ENCODE assay signal across 9 cellular contexts in genomic region chr7:144836545-144836842, GRCh38. TPM values are rescaled to one million over a fixed set of nuclear protein-coding genes. Genes with fewer than 3 reads are reported as not detected.
A peak's percentile ranks its signal among the peaks of the same experiment; 100 is the strongest.
DNase-seq lines count a peak whose midpoint lies in the region; ATAC-seq, FAIRE-seq and TF ChIP-seq lines count a peak whose summit lies in the region.
"Had no signal": no experiment of that assay in that cellular context is flagged by ENCODE, and none has a peak within 500 bp of the region (broad histone marks: within the 10 kb centered on the region; RNA-seq: fewer than 3 reads in every experiment).

No MANE protein-coding gene starts in this region.

- H3K27me3 ChIP-seq in right lobe of liver (no peaks in the 10 kb centered on the region), HepG2 (ENCODE audit: control insufficient read depth in 1 of 2, insufficient read depth in 2 of 2, low read length in 2 of 2) (no peaks in the 10 kb centered on the region; a peak in 1 of 5 replicates), bronchial epithelial cell (ENCODE audit: control insufficient read depth, insufficient read depth, low read length) (no peaks in the 10 kb centered on the region)

- H3K27me3 Mint-ChIP-seq in nephron (ENCODE audit: low read depth): no peaks in the 10 kb centered on the region

- no peak for TF ChIP-seq CTCF in right lobe of liver (IDR thresholded peaks at IDR 0.05)
- no peak for TF ChIP-seq CTCF in HepG2 (CRISPR knock-in tag; IDR thresholded peaks at IDR 0.05)
- TF ChIP-seq CTCF in bronchial epithelial cell (IDR thresholded peaks at IDR 0.05; ENCODE audit: insufficient read depth, low read length, severe bottlenecking): no peak
- no peak for TF ChIP-seq CTCF in nephron (IDR thresholded peaks at IDR 0.05; ENCODE audit: unreplicated experiment in 3 of 3)

- TF ChIP-seq EP300 in HepG2 (IDR thresholded peaks at IDR 0.05; ENCODE audit: low read depth in 2 of 2, low read length in 2 of 2) (no peak), HepG2 (CRISPR knock-in tag; IDR thresholded peaks at IDR 0.05; ENCODE audit: borderline replicate concordance) (no peak)

- POLR2A ChIA-PET in HepG2 (lab: Yijun Ruan, JAX): no interaction called here

- peaks cover 10% of the 10 kb centered on the region for H3K4me1 Mint-ChIP-seq in nephron

- no peak overlapping the region for H2AFZ ChIP-seq in HepG2 (ENCODE audit: low read length)

- H3K79me2 ChIP-seq in HepG2 (ENCODE audit: insufficient read depth, low read length): no peaks in the 10 kb centered on the region

- FAIRE-seq in HepG2 (lab: Jason Lieb, UNC): no peak
- FAIRE-seq in bronchial epithelial cell (lab: Jason Lieb, UNC): no peak
- no peak for FAIRE-seq in GM12892 (lab: Jason Lieb, UNC)
- FAIRE-seq: D721Med had no signal

- in situ Hi-C loops in HepG2 (cut with HindIII; ENCODE audit: extremely low pct_ligation_motif_present, low pct_unique_long_range_greater_than_20kb): no loop called here

- H3K27ac ChIP-seq in right lobe of liver (peak overlapping the region in 2 of 3 donors; percentile 81 to 91), HepG2 (ENCODE audit: extremely low read length, insufficient read depth, low read length) (no peak overlapping the region)

- 88% methylated on average over 10 of the region's 12 CpGs for WGBS in right lobe of liver (ENCODE audit: insufficient coverage, low coverage, low lambda C conversion rate, missing lambda C conversion rate)
- WGBS in HepG2 (ENCODE audit: low lambda C conversion rate): 99% methylated on average over 12 of the region's 12 CpGs

- BruUV-seq in HepG2 (replicated peaks; lab: Mats Ljungman, UMichigan): no TSS peak

- H3K36me3 ChIP-seq in right lobe of liver (no peaks in the 10 kb centered on the region), HepG2 (replicated peaks in 1 of 2; ENCODE audit: control insufficient read depth in 1 of 2, insufficient read depth in 2 of 2, low read length in 2 of 2) (no peaks in the 10 kb centered on the region), bronchial epithelial cell (ENCODE audit: control insufficient read depth, insufficient read depth, low read length) (no peaks in the 10 kb centered on the region)

- ATAC-seq in right lobe of liver (no peak), HepG2 (no peak), HG02759 (IDR thresholded peaks at IDR 0.05; ENCODE audit: unreplicated experiment) (no peak)

- no peak overlapping the region for H3K9ac ChIP-seq in HepG2 (ENCODE audit: insufficient read depth, low read depth, low read length)

- H3K4me2 ChIP-seq in HepG2 (ENCODE audit: low read depth, low read length): no peak overlapping the region

- peaks cover 0 to 3% (median 0%) of the 10 kb centered on the region in 4 donors for H3K9me3 ChIP-seq in right lobe of liver
- H3K9me3 ChIP-seq in HepG2 (ENCODE audit: low read length): no peaks in the 10 kb centered on the region

- H3K36me3 Mint-ChIP-seq in nephron (ENCODE audit: low read depth): no peaks in the 10 kb centered on the region

- intact Hi-C loops in right lobe of liver (cut with DNase I) (no loop called here), HepG2 (cut with micrococcal nuclease; ENCODE audit: unreplicated experiment) (no loop called here)

- H3K4me3 Mint-ChIP-seq in nephron: peak overlapping the region; percentile 90 to 95 (median 90)

- no peak for TF ChIP-seq RAD21 in HepG2 (CRISPR knock-in tag; IDR thresholded peaks at IDR 0.05)

- peaks cover 0 to 17% (median 0%) of the 10 kb centered on the region in 4 donors for H3K4me1 ChIP-seq in right lobe of liver
- peaks cover 10% of the 10 kb centered on the region; the same call in 1 of the 2 replicates for H3K4me1 ChIP-seq in HepG2 (ENCODE audit: insufficient read depth, low read length)

- H3K27ac Mint-ChIP-seq in nephron: peak overlapping the region; percentile 29 to 91 (median 77)

- peak overlapping the region; percentile 68 to 74 (median 69) for H3K4me3 ChIP-seq in right lobe of liver
- no peak overlapping the region for H3K4me3 ChIP-seq in HepG2 (replicated peaks in 1 of 3; ENCODE audit: insufficient read depth in 1 of 3, low read depth in 2 of 3, low read length in 3 of 3)
- H3K4me3 ChIP-seq in bronchial epithelial cell (ENCODE audit: low read depth, low read length): peak overlapping the region; percentile 49

- H4K20me1 ChIP-seq in HepG2 (ENCODE audit: insufficient read depth, low read length): no peaks in the 10 kb centered on the region

- H3K9me3 Mint-ChIP-seq in nephron: peaks cover 10% of the 10 kb centered on the region

- no peak for TF ChIP-seq POLR2A in right lobe of liver (IDR thresholded peaks at IDR 0.05)
- TF ChIP-seq POLR2A in HepG2 (IDR thresholded peaks at IDR 0.05; ENCODE audit: insufficient read depth in 1 of 2, low read depth in 2 of 2, low read length in 2 of 2): no peak
- no peak for TF ChIP-seq POLR2A in GM12892 (IDR thresholded peaks at IDR 0.05; ENCODE audit: low read depth, low read length)

- CTCF ChIA-PET in HepG2 (lab: Yijun Ruan, JAX; ENCODE audit: low intra/inter-chr PET ratio, low total read pairs): no interaction called here

- DNase-seq in right lobe of liver (no peak), HepG2 (ENCODE audit: low spot score) (no peak), bronchial epithelial cell (ENCODE audit: low read depth) (no peak), GM12892 (ENCODE audit: insufficient read length) (no peak), HT-29 (ENCODE audit: low spot score) (no peak), SW480 (ENCODE audit: low spot score) (no peak)

TF ChIP-seq in HepG2, 621 proteins besides CTCF, POLR2A, EP300 and RAD21 (continues in another document):
- no peak for TF ChIP-seq SALL2 (CRISPR knock-in tag; IDR thresholded peaks at IDR 0.05)
- TF ChIP-seq ZFP36L1 (CRISPR knock-in tag; IDR thresholded peaks at IDR 0.05): no peak
- TF ChIP-seq ZNF34 (CRISPR knock-in tag; IDR thresholded peaks at IDR 0.05; ENCODE audit: borderline replicate concordance): no peak
- TF ChIP-seq ZNF788 (CRISPR knock-in tag; IDR thresholded peaks at IDR 0.05; ENCODE audit: borderline replicate concordance): no peak
- no peak for TF ChIP-seq AFF4 (CRISPR knock-in tag; IDR thresholded peaks at IDR 0.05)
- no peak for TF ChIP-seq CAMTA2 (CRISPR knock-in tag; IDR thresholded peaks at IDR 0.05; ENCODE audit: borderline replicate concordance)
- TF ChIP-seq KDM5B (CRISPR knock-in tag; IDR thresholded peaks at IDR 0.05; ENCODE audit: borderline replicate concordance): no peak
- TF ChIP-seq KAT7 (CRISPR knock-in tag; IDR thresholded peaks at IDR 0.05; ENCODE audit: borderline replicate concordance): no peak
- no peak for TF ChIP-seq ZBTB42 (CRISPR knock-in tag; IDR thresholded peaks at IDR 0.05)
- TF ChIP-seq WIZ (CRISPR knock-in tag; IDR thresholded peaks at IDR 0.05): no peak
- TF ChIP-seq ZSCAN30 (CRISPR knock-in tag; IDR thresholded peaks at IDR 0.05): no peak

RNA-seq across cellular contexts. Expression of gene TPK1, which starts 0.6 kb away (rescaled TPM):
- total RNA-seq in right lobe of liver (1 to 10 TPM; 3.1 to 6.7 (median 4.3) TPM), HepG2 (2016; rRNA removed; fragmentation: Illumina TruSeq; extraction: Trizol) (1.0 and 1.4 TPM in 2 replicates), bronchial epithelial cell (2.4 and 3.1 TPM in 2 replicates)
- total RNA-seq in HepG2 (2016; cell fraction: cytosol; rRNA removed; fragmentation: Illumina TruSeq; extraction: Trizol; ENCODE audit: low read depth): 1.3 and 1.7 TPM in 2 replicates
- 0.45 and 1.3 TPM in 2 replicates for total RNA-seq in HepG2 (2016; cell fraction: insoluble cytoplasmic fraction; rRNA removed; fragmentation: Illumina TruSeq; extraction: Trizol)
- 1.1 TPM in 2 replicates for total RNA-seq in HepG2 (2016; cell fraction: membrane; rRNA removed; fragmentation: Illumina TruSeq; extraction: Trizol)
- total RNA-seq in HepG2 (2016; cell fraction: nucleus; rRNA removed; fragmentation: Illumina TruSeq; extraction: Trizol): 0.75 and 1.7 TPM in 2 replicates
- 0.74 and 1.2 TPM in 2 replicates for polyA plus RNA-seq in HepG2 (2011; rRNA removed)
- 0.42 and 0.62 TPM in 2 replicates for polyA plus RNA-seq in HepG2 (2011; cell fraction: cytosol; rRNA removed)
- 0.43 and 0.62 TPM in 2 replicates for polyA plus RNA-seq in HepG2 (2011; cell fraction: nucleus; rRNA removed)
- 0.25 and 0.61 TPM in 2 replicates for polyA plus RNA-seq in HepG2 (2012)
- 0.74 and 1.2 TPM in 2 replicates for polyA plus RNA-seq in HepG2 (2016; cell fraction: cytosol; fragmentation: Illumina TruSeq; extraction: Trizol; ENCODE audit: low read depth)
- polyA plus RNA-seq in HepG2 (2016; cell fraction: insoluble cytoplasmic fraction; fragmentation: Illumina TruSeq; extraction: Trizol; ENCODE audit: low read depth): 0.61 and 1.4 TPM in 2 replicates
- polyA plus RNA-seq in HepG2 (2016; cell fraction: membrane; fragmentation: Illumina TruSeq; extraction: Trizol; ENCODE audit: low read depth): 0.98 and 1.2 TPM in 2 replicates
- polyA plus RNA-seq in HepG2 (2016; cell fraction: nucleus; fragmentation: Illumina TruSeq; extraction: Trizol; ENCODE audit: insufficient read depth, low read depth): 0.56 and 0.72 TPM in 2 replicates
- polyA minus RNA-seq in HepG2 (2011; rRNA and poly(A)+ RNA removed; ENCODE audit: low replicate concordance): 2.8 and 13.1 TPM in 2 replicates
- polyA minus RNA-seq in HepG2 (2011; cell fraction: cytosol; rRNA and poly(A)+ RNA removed): 0.40 TPM in 1 of 2 replicates, not detected in the other
- 4.0 and 4.7 TPM in 2 replicates for polyA minus RNA-seq in HepG2 (2011; cell fraction: nucleus; rRNA and poly(A)+ RNA removed)
- polyA plus RNA-seq in GM12892 (2012; ENCODE audit: missing spikeins): 5.6 TPM
- 0.94 and 1.4 TPM in 2 replicates for total RNA-seq in HT-29 (2014; rRNA removed; shearing (Covaris generic))

Comparison
In these comparisons a context has a peak if more than half of its experiments do, and no peak if none do; other contexts are left out.
1. H3K4me3 ChIP-seq: peak in right lobe of liver (3 of 3) and bronchial epithelial cell (single experiment); none in HepG2 (0 of 3).